Comparison of ENCODE assay signal across 23 cellular contexts in the genomic region with DNA sequence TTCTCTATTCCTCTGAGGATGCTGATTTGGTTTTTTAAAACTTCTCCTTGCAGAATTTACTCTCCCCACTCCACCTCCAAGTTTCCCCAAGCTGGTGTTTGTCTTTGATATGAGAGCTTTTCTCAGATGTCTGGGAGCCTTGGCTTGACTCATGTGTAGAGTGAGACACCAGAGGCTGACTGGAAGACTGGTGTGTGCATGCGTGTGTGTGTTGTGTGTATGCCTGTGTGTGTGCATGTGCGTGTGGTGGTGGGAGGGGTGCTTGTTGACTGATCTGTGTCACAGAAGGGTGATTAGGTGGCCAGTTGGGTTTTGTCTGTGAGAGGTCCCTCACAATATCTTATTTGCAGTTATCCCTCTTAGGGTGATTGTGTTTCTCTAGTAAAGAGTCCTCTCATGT.
"Had no signal": no experiment of that assay in that cellular context is flagged by ENCODE, and none has a peak within 500 bp of the region (broad histone marks: within the 10 kb centered on the region; RNA-seq: fewer than 3 reads in every experiment).

No MANE protein-coding gene starts in this region.

- H3K4me1 Mint-ChIP-seq: activated CD4-positive, alpha-beta T cell treated with anti-CD3 and anti-CD28 coated beads, Interleukin-2, amount 10 ng/mL, durations not matched to agents 24 days and 14 days; activated naive CD4-positive, alpha-beta T cell treated with anti-CD3 and anti-CD28 coated beads, Interleukin-2, amount 50 U/mL, for 24 hours had no signal

- H3K27me3 ChIP-seq: hepatocyte, neural progenitor cell, testis, transverse colon, uterus had no signal

- H3K4me3 Mint-ChIP-seq: activated CD4-positive, alpha-beta memory T cell treated with anti-CD3 and anti-CD28 coated beads for 36 hours; activated CD4-positive, alpha-beta T cell treated with anti-CD3 and anti-CD28 coated beads, Interleukin-2, amount 10 ng/mL, durations not matched to agents 24 days and 14 days; activated naive CD4-positive, alpha-beta T cell treated with anti-CD3 and anti-CD28 coated beads, Interleukin-2, amount 50 U/mL, for 24 hours; naive B cell; neural progenitor cell had no signal

- H3K9me3 ChIP-seq: testis, uterus had no signal

- H3K4me1 ChIP-seq: esophagus squamous epithelium, left ventricle myocardium inferior, neural progenitor cell, testis, uterus had no signal

- DNase-seq: activated CD4-positive, alpha-beta memory T cell treated with anti-CD3 and anti-CD28 coated beads for 36 hours; activated CD4-positive, alpha-beta T cell treated with anti-CD3 and anti-CD28 coated beads, Interleukin-2, amount 10 ng/mL, durations not matched to agents 24 days and 14 days; activated CD4-positive, CD25-positive, alpha-beta regulatory T cell treated with anti-CD3 and anti-CD28 coated beads, Interleukin-2, amount 50 U/mL, for 72 hours; activated T-cell treated with anti-CD3 and anti-CD28 coated beads, Interleukin-2, amount 50 U/mL, for 48 hours; dermis blood vessel endothelial cell; effector CD4-positive, alpha-beta T cell; esophagus squamous epithelium; left ventricle myocardium inferior; mammary epithelial cell; naive B cell; right cardiac atrium; stimulated activated CD4-positive, alpha-beta T cell treated with anti-CD3 and anti-CD28 coated beads, Interleukin-12 subunit alpha, Interleukin-12 subunit beta, amount 100 ng/mL, for 4 hours; stimulated activated CD4-positive, alpha-beta T cell treated with anti-CD3 and anti-CD28 coated beads, Interleukin-4, amount 100 ng/mL, for 1 hour; stimulated activated naive CD8-positive, alpha-beta T cell treated with anti-CD3 and anti-CD28 coated beads, Interleukin-15, Interleukin-2, amounts not matched to agents 100 U/mL and 50 U/mL, for 24 hours; testis; transverse colon; uterus; WERI-Rb-1 had no signal

- H3K27me3 Mint-ChIP-seq: activated CD4-positive, alpha-beta memory T cell treated with anti-CD3 and anti-CD28 coated beads for 36 hours; activated naive CD4-positive, alpha-beta T cell treated with anti-CD3 and anti-CD28 coated beads, Interleukin-2, amount 50 U/mL, for 24 hours had no signal

- H3K27ac ChIP-seq: epithelial cell of prostate, esophagus squamous epithelium, hepatocyte, left ventricle myocardium inferior, neural progenitor cell, testis, transverse colon, uterus, WERI-Rb-1 had no signal

- H3K36me3 ChIP-seq: esophagus squamous epithelium, left ventricle myocardium inferior, neural progenitor cell, transverse colon, uterus, WERI-Rb-1 had no signal

- H3K4me3 ChIP-seq: esophagus squamous epithelium, hepatocyte, left ventricle myocardium inferior, neural progenitor cell, testis, transverse colon, uterus had no signal

- H3K27ac Mint-ChIP-seq: activated CD4-positive, alpha-beta memory T cell treated with anti-CD3 and anti-CD28 coated beads for 36 hours; activated CD4-positive, alpha-beta T cell treated with anti-CD3 and anti-CD28 coated beads, Interleukin-2, amount 10 ng/mL, durations not matched to agents 24 days and 14 days; activated naive CD4-positive, alpha-beta T cell treated with anti-CD3 and anti-CD28 coated beads, Interleukin-2, amount 50 U/mL, for 24 hours; activated T-helper 2 cell treated with anti-CD3 and anti-CD28 coated beads, Interferon-gamma antibody, Interleukin-2, Interleukin-4, amounts not matched to agents 10 μg/mL and 5 μg/mL and 100 μg/mL, durations not matched to agents 14 hours and 24 hours and 36 hours; neural progenitor cell had no signal

- H3K36me3 Mint-ChIP-seq: neural progenitor cell had no signal

- ATAC-seq: right cardiac atrium; stimulated activated naive CD8-positive, alpha-beta T cell treated with anti-CD3 and anti-CD28 coated beads, Interleukin-15, Interleukin-2, amounts not matched to agents 100 U/mL and 50 U/mL, for 24 hours had no signal
